ENCODE assay signal across 8 cellular contexts in the genomic region with DNA sequence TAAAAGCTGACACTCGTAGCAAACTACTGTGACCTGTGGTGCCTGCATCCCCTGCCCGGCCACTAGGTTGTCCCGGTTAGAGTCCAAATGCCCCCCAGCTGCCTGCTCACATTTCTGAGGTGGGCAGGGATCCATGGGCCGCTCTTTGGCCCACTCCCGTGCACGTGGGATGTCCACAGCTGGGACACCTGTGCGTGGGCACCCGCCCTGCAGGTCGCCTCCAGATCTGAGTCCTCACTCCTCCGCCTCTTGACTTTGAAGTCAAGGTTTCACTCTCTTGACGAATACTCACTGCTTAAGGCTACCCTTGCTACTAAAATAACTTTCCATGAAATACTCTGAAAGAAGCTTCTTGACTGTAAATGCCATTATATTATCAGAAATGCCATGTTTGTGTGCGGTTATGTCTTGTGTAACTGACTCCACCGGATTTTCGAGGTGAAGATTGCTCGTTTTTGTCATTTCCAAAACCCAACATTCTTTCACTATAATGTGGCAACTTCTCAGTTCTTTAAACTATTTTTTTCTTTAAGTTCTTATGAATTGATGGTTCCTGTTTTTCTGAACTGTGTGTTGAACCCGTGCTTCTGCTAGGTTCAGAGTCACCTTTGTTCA.
DNase-seq lines count a peak whose midpoint lies in the region; ATAC-seq and TF ChIP-seq lines count a peak whose summit lies in the region.
"Not testable (repeated sequence)": the region's sequence is repeated elsewhere in the genome, so short reads cannot be mapped to it uniquely, and the experiment has no call there.

No MANE protein-coding gene starts in this region.

- intact Hi-C loops in CD14-positive monocyte (cut with micrococcal nuclease): not testable (repeated sequence)

- in situ Hi-C loops in KBM-7 (cut with MboI; ENCODE audit: low pct_unique_long_range_greater_than_20kb, low sequenced_read_pairs): not testable (repeated sequence)

- H3K9me3 Mint-ChIP-seq in CD14-positive monocyte; activated CD4-positive, alpha-beta memory T cell treated with anti-CD3 and anti-CD28 coated beads, Interleukin-2, amount 10 ng/mL, durations not matched to agents 7 days and 5 days; activated naive CD8-positive, alpha-beta T cell (ENCODE audit: low read depth): not testable (repeated sequence)

- not testable (repeated sequence) for TF ChIP-seq CTCF in CD14-positive monocyte (IDR thresholded peaks at IDR 0.05)

- DNase-seq in CD14-positive monocyte (ENCODE audit: low spot score); activated CD4-positive, alpha-beta memory T cell treated with anti-CD3 and anti-CD28 coated beads, Interleukin-2, amount 10 ng/mL, durations not matched to agents 7 days and 5 days: not testable (repeated sequence)
- peak; percentile 34 for DNase-seq in KBM-7
- peak; percentile 39 for DNase-seq in stimulated activated CD4-positive, alpha-beta T cell treated with anti-CD3 and anti-CD28 coated beads, Interleukin-1b, Interleukin-23, amount 100 ng/mL, for 48 hours

- H3K4me3 Mint-ChIP-seq in CD14-positive monocyte: peak overlapping the region; percentile 39 to 77
- not testable (repeated sequence) for H3K4me3 Mint-ChIP-seq in activated CD4-positive, alpha-beta memory T cell treated with anti-CD3 and anti-CD28 coated beads, Interleukin-2, amount 10 ng/mL, durations not matched to agents 7 days and 5 days; activated naive CD8-positive, alpha-beta T cell

- peak; percentile 48 for ATAC-seq in GM18870 (IDR thresholded peaks at IDR 0.05; ENCODE audit: unreplicated experiment)
- ATAC-seq in GM21528 (IDR thresholded peaks at IDR 0.05; ENCODE audit: low FRiP score, unreplicated experiment): peak; percentile 56
- peak; percentile 54 for ATAC-seq in HG02938 (IDR thresholded peaks at IDR 0.05; ENCODE audit: unreplicated experiment)

- H3K27me3 Mint-ChIP-seq in CD14-positive monocyte (ENCODE audit: low read depth in 3 of 3); activated CD4-positive, alpha-beta memory T cell treated with anti-CD3 and anti-CD28 coated beads, Interleukin-2, amount 10 ng/mL, durations not matched to agents 7 days and 5 days; activated naive CD8-positive, alpha-beta T cell: not testable (repeated sequence)

- POLR2A ChIA-PET in activated CD4-positive, alpha-beta memory T cell treated with anti-CD3 and anti-CD28 coated beads, Interleukin-2, amount 10 ng/mL, durations not matched to agents 7 days and 5 days (lab: Charles Lee): not testable (repeated sequence)

- CTCF ChIA-PET in activated CD4-positive, alpha-beta memory T cell treated with anti-CD3 and anti-CD28 coated beads, Interleukin-2, amount 10 ng/mL, durations not matched to agents 7 days and 5 days (lab: Charles Lee): not testable (repeated sequence)

- peaks cover 35% of the 10 kb centered on the region for H3K4me1 Mint-ChIP-seq in CD14-positive monocyte
- H3K4me1 Mint-ChIP-seq in activated CD4-positive, alpha-beta memory T cell treated with anti-CD3 and anti-CD28 coated beads, Interleukin-2, amount 10 ng/mL, durations not matched to agents 7 days and 5 days: peaks cover 37% of the 10 kb centered on the region
- H3K4me1 Mint-ChIP-seq in activated naive CD8-positive, alpha-beta T cell (ENCODE audit: low read depth): peaks cover 21% of the 10 kb centered on the region

- H3K27ac Mint-ChIP-seq in CD14-positive monocyte: peak overlapping the region; percentile 65 to 92 (median 89)
- peak overlapping the region; percentile 38 for H3K27ac Mint-ChIP-seq in activated CD4-positive, alpha-beta memory T cell treated with anti-CD3 and anti-CD28 coated beads, Interleukin-2, amount 10 ng/mL, durations not matched to agents 7 days and 5 days
- H3K27ac Mint-ChIP-seq in activated naive CD8-positive, alpha-beta T cell: peak overlapping the region; percentile 22

- H3K36me3 Mint-ChIP-seq in CD14-positive monocyte; activated naive CD8-positive, alpha-beta T cell: not testable (repeated sequence)
- H3K36me3 Mint-ChIP-seq in activated CD4-positive, alpha-beta memory T cell treated with anti-CD3 and anti-CD28 coated beads, Interleukin-2, amount 10 ng/mL, durations not matched to agents 7 days and 5 days (ENCODE audit: low read depth): peaks cover 27% of the 10 kb centered on the region

Comparison
In these comparisons a context has a peak if more than half of its experiments do, and no peak if none do; other contexts are left out.
1. H3K27ac Mint-ChIP-seq: peak in every context shown above with its lines; median percentile 89 in CD14-positive monocyte; 38 in activated CD4-positive, alpha-beta memory T cell treated with anti-CD3 and anti-CD28 coated beads, Interleukin-2, amount 10 ng/mL, durations not matched to agents 7 days and 5 days; 22 in activated naive CD8-positive, alpha-beta T cell.